Comparison of ENCODE assay signal across 20 cellular contexts in the genomic region with DNA sequence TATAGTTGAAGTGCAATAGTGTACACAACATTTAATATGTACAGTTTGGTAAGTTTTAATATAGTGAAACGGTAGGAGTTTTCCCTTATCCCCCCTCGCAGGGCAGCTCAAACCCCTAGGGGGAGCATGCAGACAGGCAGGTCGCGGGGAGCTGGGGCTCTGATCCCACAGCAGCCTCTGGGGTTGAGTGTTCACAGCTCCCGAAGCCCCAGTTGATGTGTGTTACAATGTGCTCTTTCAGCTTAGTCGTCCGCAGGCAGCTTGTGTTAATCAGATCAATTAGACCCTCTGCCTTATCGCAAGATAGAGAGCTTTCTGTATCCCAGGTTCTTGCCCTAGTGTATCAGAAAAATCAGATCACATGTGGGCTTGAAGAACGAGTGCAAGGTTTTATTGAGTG. TPM values are rescaled to one million over a fixed set of nuclear protein-coding genes. Genes with fewer than 3 reads are reported as not detected.
A peak's percentile ranks its signal among the peaks of the same experiment; 100 is the strongest.
DNase-seq lines count a peak whose midpoint lies in the region; ATAC-seq, FAIRE-seq and TF ChIP-seq lines count a peak whose summit lies in the region.
"Had no signal": no experiment of that assay in that cellular context is flagged by ENCODE, and none has a peak within 500 bp of the region (broad histone marks: within the 10 kb centered on the region; RNA-seq: fewer than 3 reads in every experiment).

No MANE protein-coding gene starts in this region.

- FAIRE-seq in astrocyte (lab: Jason Lieb, UNC), result no peak
- FAIRE-seq: bronchial epithelial cell had no signal

- no peak overlapping the region for H3K4me3 Mint-ChIP-seq in HFFc6
- H3K4me3 Mint-ChIP-seq in astrocyte (ENCODE audit: unreplicated experiment), result no peak overlapping the region
- H3K4me3 Mint-ChIP-seq: activated naive CD4-positive, alpha-beta T cell treated with anti-CD3 and anti-CD28 coated beads, Interleukin-2, amount 10 ng/mL, durations not matched to agents 7 days and 5 days; stimulated activated naive CD8-positive, alpha-beta T cell treated with anti-CD3 and anti-CD28 coated beads, Interleukin-15, Interleukin-2, amounts not matched to agents 100 ng/mL and 50 ng/mL, for 24 hours had no signal

- H3K27ac Mint-ChIP-seq in HFFc6, result no peak overlapping the region
- no peak overlapping the region for H3K27ac Mint-ChIP-seq in astrocyte (ENCODE audit: unreplicated experiment)
- H3K27ac Mint-ChIP-seq: activated naive CD4-positive, alpha-beta T cell treated with anti-CD3 and anti-CD28 coated beads, Interleukin-2, amount 10 ng/mL, durations not matched to agents 7 days and 5 days; CD14-positive monocyte; stimulated activated naive CD8-positive, alpha-beta T cell treated with anti-CD3 and anti-CD28 coated beads, Interleukin-15, Interleukin-2, amounts not matched to agents 100 ng/mL and 50 ng/mL, for 24 hours had no signal

- H3K9me2 ChIP-seq in Karpas-422 (replicated peaks; ENCODE audit: insufficient read depth, low read length), result no peaks in the 10 kb centered on the region

- H3K9me3 ChIP-seq in astrocyte (ENCODE audit: insufficient read depth, low read depth, low read length) (no peaks in the 10 kb centered on the region), Karpas-422 (ENCODE audit: low read length) (no peaks in the 10 kb centered on the region)
- H3K9me3 ChIP-seq: SJCRH30 had no signal

- no peaks in the 10 kb centered on the region for H3K4me1 Mint-ChIP-seq in HFFc6 (ENCODE audit: low read depth)
- no peaks in the 10 kb centered on the region for H3K4me1 Mint-ChIP-seq in astrocyte (ENCODE audit: low read depth, unreplicated experiment)
- H3K4me1 Mint-ChIP-seq: activated naive CD4-positive, alpha-beta T cell treated with anti-CD3 and anti-CD28 coated beads, Interleukin-2, amount 10 ng/mL, durations not matched to agents 7 days and 5 days; CD14-positive monocyte had no signal

- H3K9ac ChIP-seq in astrocyte (ENCODE audit: low read length) (no peak overlapping the region), mesendoderm (ENCODE audit: low read length) (no peak overlapping the region), Karpas-422 (ENCODE audit: low read length) (no peak overlapping the region)
- H3K9ac ChIP-seq: parathyroid adenoma had no signal

- H2AFZ ChIP-seq in astrocyte (ENCODE audit: low read depth, low read length), result peak overlapping the region; percentile 37
- no peak overlapping the region for H2AFZ ChIP-seq in Karpas-422 (ENCODE audit: low read length)
- H2AFZ ChIP-seq: parathyroid adenoma had no signal

- no peaks in the 10 kb centered on the region for H3K4me1 ChIP-seq in astrocyte (ENCODE audit: insufficient read depth, low read length)
- no peaks in the 10 kb centered on the region for H3K4me1 ChIP-seq in mesendoderm (ENCODE audit: control insufficient read depth, low read depth, low read length)
- H3K4me1 ChIP-seq in Karpas-422 (ENCODE audit: low read length), result no peaks in the 10 kb centered on the region
- H3K4me1 ChIP-seq: parathyroid adenoma, SJCRH30 had no signal

- H3K36me3 Mint-ChIP-seq in HFFc6 (ENCODE audit: low read depth), result no peaks in the 10 kb centered on the region
- no peaks in the 10 kb centered on the region for H3K36me3 Mint-ChIP-seq in astrocyte (ENCODE audit: low read depth, unreplicated experiment)
- H3K36me3 Mint-ChIP-seq: activated naive CD4-positive, alpha-beta T cell treated with anti-CD3 and anti-CD28 coated beads, Interleukin-2, amount 10 ng/mL, durations not matched to agents 7 days and 5 days; CD14-positive monocyte had no signal

- H3K4ac ChIP-seq in mesendoderm (ENCODE audit: low read depth, low read length), result no peak overlapping the region

- H3K36me3 ChIP-seq in astrocyte (ENCODE audit: insufficient read depth, low read length) (no peaks in the 10 kb centered on the region), mesendoderm (ENCODE audit: control insufficient read depth, insufficient read depth, low read length) (no peaks in the 10 kb centered on the region), Karpas-422 (ENCODE audit: insufficient read depth, low read length) (no peaks in the 10 kb centered on the region)
- H3K36me3 ChIP-seq: SJCRH30 had no signal

- H3K27me3 Mint-ChIP-seq in HFFc6 (ENCODE audit: insufficient read depth), result no peaks in the 10 kb centered on the region; the same call in 1 of the 2 replicates
- H3K27me3 Mint-ChIP-seq in astrocyte (ENCODE audit: low read depth, unreplicated experiment), result peaks cover 1% of the 10 kb centered on the region

- no peak overlapping the region for H3K23ac ChIP-seq in mesendoderm (ENCODE audit: low read length)

- no peak overlapping the region for H2BK5ac ChIP-seq in mesendoderm (ENCODE audit: low read length)

- WGBS in mesendoderm (ENCODE audit: extremely low coverage, insufficient coverage, low lambda C conversion rate), result no CpG with 5 or more reads among the region's 9 CpGs

- no peaks in the 10 kb centered on the region for H3K79me2 ChIP-seq in astrocyte (ENCODE audit: insufficient read depth, low read length)
- H3K79me2 ChIP-seq in mesendoderm (ENCODE audit: control insufficient read depth, insufficient read depth, low read length), result no peaks in the 10 kb centered on the region
- no peaks in the 10 kb centered on the region for H3K79me2 ChIP-seq in Karpas-422 (ENCODE audit: low read length)
- H3K79me2 ChIP-seq: parathyroid adenoma had no signal

- no peak overlapping the region for H4K5ac ChIP-seq in mesendoderm (ENCODE audit: low read length)

- TF ChIP-seq CTCF in HFFc6 (IDR thresholded peaks at IDR 0.05) (0 out of 2 replicates have a peak, but pooled peaks have one; percentile 15), astrocyte (IDR thresholded peaks at IDR 0.05; ENCODE audit: insufficient read depth, low read depth, low read length) (no peak)

- peak overlapping the region; percentile 22 for H3K56ac ChIP-seq in mesendoderm (ENCODE audit: low read length)

- H2AK5ac ChIP-seq in mesendoderm (ENCODE audit: low read length), result no peak overlapping the region

- no peak overlapping the region for H2BK120ac ChIP-seq in mesendoderm (ENCODE audit: low read depth, low read length)

- H3K79me1 ChIP-seq in mesendoderm (ENCODE audit: low read length), result no peaks in the 10 kb centered on the region

- H3K4me2 ChIP-seq in astrocyte (ENCODE audit: low read length) (no peak overlapping the region), mesendoderm (ENCODE audit: low read length) (no peak overlapping the region), Karpas-422 (ENCODE audit: low read depth, low read length, poor library complexity, severe bottlenecking) (no peak overlapping the region)

- H3K4me3 ChIP-seq in astrocyte (ENCODE audit: insufficient read depth, low read depth, low read length), result no peak overlapping the region
- no peak overlapping the region for H3K4me3 ChIP-seq in mesendoderm (ENCODE audit: low read length)
- H3K4me3 ChIP-seq in Karpas-422 (ENCODE audit: low read length), result no peak overlapping the region
- H3K4me3 ChIP-seq: SJCRH30 had no signal

- ATAC-seq in GM21367 (IDR thresholded peaks at IDR 0.05; ENCODE audit: unreplicated experiment), result no peak
- ATAC-seq: left lobe of liver had no signal

- no peak overlapping the region for H2BK15ac ChIP-seq in mesendoderm (replicated peaks; ENCODE audit: low read depth)

- H3K27ac ChIP-seq in astrocyte (ENCODE audit: low read depth, low read length) (no peak overlapping the region), mesendoderm (ENCODE audit: low read depth, low read length) (no peak overlapping the region), Karpas-422 (ENCODE audit: low read length) (no peak overlapping the region)
- H3K27ac ChIP-seq: parathyroid adenoma, SJCRH30 had no signal

- DNase-seq in NCI-H1417 (lab: John Stamatoyannopoulos, UW), result peak in 2 of 3 experiments; percentile 50 to 57
- DNase-seq in NCI-H1417 treated with DMSO at 0.1 percent for 48 hours (lab: John Stamatoyannopoulos, UW), result no peak
- DNase-seq in HFFc6, result no peak
- no peak for DNase-seq in astrocyte (ENCODE audit: low read depth)
- peak; percentile 57 for DNase-seq in mesendoderm
- no peak for DNase-seq in activated naive CD4-positive, alpha-beta T cell treated with anti-CD3 and anti-CD28 coated beads, Interleukin-2, amount 50 U/mL, for 16 hours
- DNase-seq in Karpas-422, result no peak
- DNase-seq: 8988T; activated CD4-positive, alpha-beta T cell treated with anti-CD3 and anti-CD28 coated beads for 4 hours; activated naive CD4-positive, alpha-beta T cell treated with anti-CD3 and anti-CD28 coated beads, Interleukin-2, amount 10 ng/mL, durations not matched to agents 7 days and 5 days; dermis blood vessel endothelial cell; DMS53; T-helper 9 cell had no signal

- no peaks in the 10 kb centered on the region for H3K27me3 ChIP-seq in astrocyte (ENCODE audit: insufficient read depth, low read length)
- no peaks in the 10 kb centered on the region for H3K27me3 ChIP-seq in mesendoderm (ENCODE audit: insufficient read depth, low read length, poor library complexity)
- no peaks in the 10 kb centered on the region for H3K27me3 ChIP-seq in Karpas-422 (ENCODE audit: low read length)
- H3K27me3 ChIP-seq: SJCRH30 had no signal

- no peak overlapping the region for H3K18ac ChIP-seq in mesendoderm (ENCODE audit: low read length)

- no peak overlapping the region for H4K8ac ChIP-seq in mesendoderm (ENCODE audit: low read depth, low read length)

- H3K9me3 Mint-ChIP-seq in HFFc6 (no peaks in the 10 kb centered on the region), astrocyte (ENCODE audit: unreplicated experiment) (no peaks in the 10 kb centered on the region)
- H3K9me3 Mint-ChIP-seq: activated naive CD4-positive, alpha-beta T cell treated with anti-CD3 and anti-CD28 coated beads, Interleukin-2, amount 10 ng/mL, durations not matched to agents 7 days and 5 days had no signal

- H4K20me1 ChIP-seq in astrocyte (ENCODE audit: insufficient read depth, low read length) (no peaks in the 10 kb centered on the region), Karpas-422 (ENCODE audit: insufficient read depth, low read depth, low read length) (no peaks in the 10 kb centered on the region)

RNA-seq across cellular contexts. Expression of gene OTUD7A, which starts 16.8 kb away (rescaled TPM):
- total RNA-seq in HFFc6 (2021; fragmentation: NEBNext Ultra II Directional; extraction: Animal tissue kit (Norgen Biotek cat#: 25700)), result under 1 TPM; 0.05 to 0.74 (median 0.36) TPM
- 0.98 and 1.3 TPM in 2 replicates for total RNA-seq in astrocyte
- 2.4 TPM for polyA plus RNA-seq in mesendoderm (2013, experiment 1 of 2)
- 2.2 TPM for polyA plus RNA-seq in mesendoderm (2013, experiment 2 of 2)
- total RNA-seq in Karpas-422 (2014; rRNA removed; shearing (Covaris generic); ENCODE audit: low replicate concordance), result 0.36 and 0.45 TPM in 2 replicates

Comparison
In these comparisons a context has a peak if more than half of its experiments do, and no peak if none do; other contexts are left out.
1. DNase-seq: peak in NCI-H1417 (2 of 3) and mesendoderm (single experiment); none in NCI-H1417 treated with DMSO at 0.1 percent for 48 hours (single experiment), HFFc6 (single experiment), astrocyte (single experiment), activated naive CD4-positive, alpha-beta T cell treated with anti-CD3 and anti-CD28 coated beads, Interleukin-2, amount 50 U/mL, for 16 hours (single experiment) and Karpas-422 (single experiment).